10 cellular contexts compared by ENCODE assay signal in the genomic region with DNA sequence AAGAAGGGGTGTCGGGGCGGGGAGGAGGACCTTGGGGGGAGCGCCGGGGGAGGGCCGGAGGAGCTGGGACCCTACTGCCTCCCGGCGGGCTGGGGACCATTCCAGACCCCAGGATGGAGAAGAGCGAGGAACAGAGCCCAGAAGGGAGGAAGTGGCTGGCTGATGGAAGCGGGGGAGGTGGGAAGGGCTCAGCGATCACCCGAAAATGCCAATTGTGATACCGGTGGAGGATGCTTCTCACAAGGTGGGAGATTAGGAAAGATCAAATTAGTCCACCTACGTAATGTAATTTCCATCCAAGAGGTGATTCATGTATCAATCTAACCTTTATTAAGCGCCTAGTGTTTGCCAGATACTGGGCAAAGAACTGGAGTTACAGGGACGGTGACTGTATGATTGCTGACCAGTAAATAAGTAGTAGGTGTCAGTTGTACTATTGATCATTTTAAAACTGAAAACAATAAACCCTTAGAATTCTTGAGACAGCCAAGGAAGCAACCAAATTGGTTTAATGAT. TPM values are rescaled to one million over a fixed set of nuclear protein-coding genes. Genes with fewer than 3 reads are reported as not detected.
A peak's percentile ranks its signal among the peaks of the same experiment; 100 is the strongest.
DNase-seq lines count a peak whose midpoint lies in the region; TF ChIP-seq lines count a peak whose summit lies in the region.
"Had no signal": no experiment of that assay in that cellular context is flagged by ENCODE, and none has a peak within 500 bp of the region (broad histone marks: within the 10 kb centered on the region; RNA-seq: fewer than 3 reads in every experiment).

No MANE protein-coding gene starts in this region.

- TF ChIP-seq CTCF in GM20000 (IDR thresholded peaks at IDR 0.05; ENCODE audit: extremely low read depth, missing control alignments): no peak

- H3K27ac ChIP-seq in stomach smooth muscle (ENCODE audit: low read length): no peak overlapping the region
- H3K27ac ChIP-seq: pancreas had no signal

- H3K4me3 Mint-ChIP-seq in activated CD4-positive, alpha-beta T cell treated with anti-CD3 and anti-CD28 coated beads, Interleukin-2, amount 10 ng/mL, durations not matched to agents 24 days and 14 days: peak overlapping the region; percentile 55
- peak overlapping the region; percentile 61 for H3K4me3 Mint-ChIP-seq in activated naive CD8-positive, alpha-beta T cell treated with anti-CD3 and anti-CD28 coated beads for 36 hours

- no peaks in the 10 kb centered on the region for H3K9me3 ChIP-seq in stomach smooth muscle (ENCODE audit: control insufficient read depth in 2 of 2, low read length in 2 of 2)
- H3K9me3 ChIP-seq: pancreas had no signal

- intact Hi-C loops in activated CD4-positive, alpha-beta T cell treated with anti-CD3 and anti-CD28 coated beads, Interleukin-2, amount 10 ng/mL, durations not matched to agents 24 days and 14 days (cut with micrococcal nuclease): no loop called here

- H3K27ac Mint-ChIP-seq in activated CD4-positive, alpha-beta T cell treated with anti-CD3 and anti-CD28 coated beads, Interleukin-2, amount 10 ng/mL, durations not matched to agents 24 days and 14 days: no peak overlapping the region
- H3K27ac Mint-ChIP-seq in activated naive CD8-positive, alpha-beta T cell treated with anti-CD3 and anti-CD28 coated beads for 36 hours: no peak overlapping the region

- H3K27me3 ChIP-seq in stomach smooth muscle (ENCODE audit: control insufficient read depth in 1 of 2, insufficient read depth in 2 of 2, low read length in 2 of 2): peaks cover 0 to 5% of the 10 kb centered on the region in 2 donors
- H3K27me3 ChIP-seq: pancreas had no signal

- peaks cover 50% of the 10 kb centered on the region for H3K27me3 Mint-ChIP-seq in activated CD4-positive, alpha-beta T cell treated with anti-CD3 and anti-CD28 coated beads, Interleukin-2, amount 10 ng/mL, durations not matched to agents 24 days and 14 days
- H3K27me3 Mint-ChIP-seq in activated naive CD8-positive, alpha-beta T cell treated with anti-CD3 and anti-CD28 coated beads for 36 hours: peaks cover 38% of the 10 kb centered on the region

- DNase-seq in activated CD4-positive, alpha-beta T cell treated with anti-CD3 and anti-CD28 coated beads, Interleukin-2, amount 10 ng/mL, durations not matched to agents 24 days and 14 days: no peak
- no peak for DNase-seq in activated CD4-positive, alpha-beta T cell treated with anti-CD3 and anti-CD28 coated beads, Interleukin-2, amount 50 U/mL, for 4 hours
- DNase-seq in activated naive CD8-positive, alpha-beta T cell treated with anti-CD3 and anti-CD28 coated beads for 36 hours: no peak
- peak; percentile 29 for DNase-seq in iPS-NIHi11 (ENCODE audit: low spot score)
- no peak for DNase-seq in stimulated activated naive CD4-positive, alpha-beta T cell (lab: John Stamatoyannopoulos, UW)
- no peak for DNase-seq in DMS79 (lab: John Stamatoyannopoulos, UW)
- no peak for DNase-seq in GM20000 (ENCODE audit: low spot score)

- no peaks in the 10 kb centered on the region for H3K9me3 Mint-ChIP-seq in activated CD4-positive, alpha-beta T cell treated with anti-CD3 and anti-CD28 coated beads, Interleukin-2, amount 10 ng/mL, durations not matched to agents 24 days and 14 days
- no peaks in the 10 kb centered on the region for H3K9me3 Mint-ChIP-seq in activated naive CD8-positive, alpha-beta T cell treated with anti-CD3 and anti-CD28 coated beads for 36 hours

- H3K4me1 ChIP-seq in stomach smooth muscle (ENCODE audit: control insufficient read depth, insufficient read depth, low read length): peaks cover 5% of the 10 kb centered on the region
- H3K4me1 ChIP-seq: pancreas had no signal

- no peak overlapping the region for H3K9ac ChIP-seq in stomach smooth muscle (ENCODE audit: low read length in 2 of 2)

- H3K4me3 ChIP-seq in stomach smooth muscle (ENCODE audit: low read length in 2 of 2): peak overlapping the region; percentile 19 to 44

- peaks cover 3% of the 10 kb centered on the region for H3K4me1 Mint-ChIP-seq in activated CD4-positive, alpha-beta T cell treated with anti-CD3 and anti-CD28 coated beads, Interleukin-2, amount 10 ng/mL, durations not matched to agents 24 days and 14 days
- peaks cover 5% of the 10 kb centered on the region for H3K4me1 Mint-ChIP-seq in activated naive CD8-positive, alpha-beta T cell treated with anti-CD3 and anti-CD28 coated beads for 36 hours

- H3K36me3 ChIP-seq in stomach smooth muscle (ENCODE audit: control insufficient read depth in 2 of 2, insufficient read depth in 2 of 2, low read length in 2 of 2): no peaks in the 10 kb centered on the region
- H3K36me3 ChIP-seq: pancreas had no signal

- no peaks in the 10 kb centered on the region for H3K36me3 Mint-ChIP-seq in activated CD4-positive, alpha-beta T cell treated with anti-CD3 and anti-CD28 coated beads, Interleukin-2, amount 10 ng/mL, durations not matched to agents 24 days and 14 days (ENCODE audit: low read depth)
- no peaks in the 10 kb centered on the region for H3K36me3 Mint-ChIP-seq in activated naive CD8-positive, alpha-beta T cell treated with anti-CD3 and anti-CD28 coated beads for 36 hours

RNA-seq across cellular contexts. Expression of a gene that starts 0.5 kb away (rescaled TPM):
- 0.14 and 0.16 TPM in 2 replicates for total RNA-seq in activated CD4-positive, alpha-beta T cell treated with anti-CD3 and anti-CD28 coated beads, Interleukin-2, amount 10 ng/mL, durations not matched to agents 24 days and 14 days
- under 1 TPM; 0.60 to 0.98 TPM for total RNA-seq in activated naive CD8-positive, alpha-beta T cell treated with anti-CD3 and anti-CD28 coated beads for 36 hours
- total RNA-seq: NCI-H460 had no signal
